1 cellular context compared by ENCODE assay signal in the genomic region with DNA sequence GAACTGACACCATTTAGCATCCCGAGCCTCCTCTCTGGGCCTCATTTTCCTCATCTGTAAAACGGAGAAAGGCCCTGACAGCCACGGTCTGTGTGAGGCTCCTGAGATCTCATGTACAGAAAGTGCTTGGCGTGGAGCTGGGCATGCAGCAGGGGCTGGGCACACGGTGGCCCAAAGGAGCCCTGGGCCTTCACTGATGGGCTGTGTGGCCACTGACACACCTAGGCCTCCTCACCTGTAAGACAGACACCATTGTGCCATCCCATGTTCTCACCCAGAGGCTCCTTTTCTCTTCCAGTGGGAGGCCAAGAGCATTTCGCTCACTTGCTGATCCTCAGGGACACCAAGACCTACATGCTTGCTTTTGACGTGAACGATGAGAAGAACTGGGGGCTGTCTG.
TF ChIP-seq lines count a peak whose summit lies in the region.

No MANE protein-coding gene starts in this region.

TF ChIP-seq in HepG2, 621 proteins besides CTCF, POLR2A, EP300 and RAD21:
- TF ChIP-seq ONECUT2 (CRISPR knock-in tag; IDR thresholded peaks at IDR 0.05) (no peak), RBFOX2 (IDR thresholded peaks at IDR 0.05; ENCODE audit: low read depth, low read length) (0 out of 2 replicates have a peak, but pooled peaks have one; percentile 36), ZNF101 (CRISPR knock-in tag; IDR thresholded peaks at IDR 0.05; ENCODE audit: borderline replicate concordance, low read depth) (no peak), FOXJ3 (CRISPR knock-in tag; IDR thresholded peaks at IDR 0.05; ENCODE audit: borderline replicate concordance) (no peak), ZC3H4 (CRISPR knock-in tag; IDR thresholded peaks at IDR 0.05; ENCODE audit: borderline replicate concordance) (0 out of 2 replicates have a peak, but pooled peaks have one; percentile 33), NBN (conservative IDR thresholded peaks at IDR 0.05) (no peak), ZBTB38 (CRISPR knock-in tag; IDR thresholded peaks at IDR 0.05) (peak; percentile 14; the same call in 1 of the 2 replicates)
- TF ChIP-seq, protein P1, sequence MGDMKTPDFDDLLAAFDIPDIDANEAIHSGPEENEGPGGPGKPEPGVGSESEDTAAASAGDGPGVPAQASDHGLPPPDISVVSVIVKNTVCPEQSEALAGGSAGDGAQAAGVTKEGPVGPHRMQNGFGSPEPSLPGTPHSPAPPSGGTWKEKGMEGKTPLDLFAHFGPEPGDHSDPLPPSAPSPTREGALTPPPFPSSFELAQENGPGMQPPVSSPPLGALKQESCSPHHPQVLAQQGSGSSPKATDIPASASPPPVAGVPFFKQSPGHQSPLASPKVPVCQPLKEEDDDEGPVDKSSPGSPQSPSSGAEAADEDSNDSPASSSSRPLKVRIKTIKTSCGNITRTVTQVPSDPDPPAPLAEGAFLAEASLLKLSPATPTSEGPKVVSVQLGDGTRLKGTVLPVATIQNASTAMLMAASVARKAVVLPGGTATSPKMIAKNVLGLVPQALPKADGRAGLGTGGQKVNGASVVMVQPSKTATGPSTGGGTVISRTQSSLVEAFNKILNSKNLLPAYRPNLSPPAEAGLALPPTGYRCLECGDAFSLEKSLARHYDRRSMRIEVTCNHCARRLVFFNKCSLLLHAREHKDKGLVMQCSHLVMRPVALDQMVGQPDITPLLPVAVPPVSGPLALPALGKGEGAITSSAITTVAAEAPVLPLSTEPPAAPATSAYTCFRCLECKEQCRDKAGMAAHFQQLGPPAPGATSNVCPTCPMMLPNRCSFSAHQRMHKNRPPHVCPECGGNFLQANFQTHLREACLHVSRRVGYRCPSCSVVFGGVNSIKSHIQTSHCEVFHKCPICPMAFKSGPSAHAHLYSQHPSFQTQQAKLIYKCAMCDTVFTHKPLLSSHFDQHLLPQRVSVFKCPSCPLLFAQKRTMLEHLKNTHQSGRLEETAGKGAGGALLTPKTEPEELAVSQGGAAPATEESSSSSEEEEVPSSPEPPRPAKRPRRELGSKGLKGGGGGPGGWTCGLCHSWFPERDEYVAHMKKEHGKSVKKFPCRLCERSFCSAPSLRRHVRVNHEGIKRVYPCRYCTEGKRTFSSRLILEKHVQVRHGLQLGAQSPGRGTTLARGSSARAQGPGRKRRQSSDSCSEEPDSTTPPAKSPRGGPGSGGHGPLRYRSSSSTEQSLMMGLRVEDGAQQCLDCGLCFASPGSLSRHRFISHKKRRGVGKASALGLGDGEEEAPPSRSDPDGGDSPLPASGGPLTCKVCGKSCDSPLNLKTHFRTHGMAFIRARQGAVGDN (CRISPR knock-in tag; IDR thresholded peaks at IDR 0.05): peak; percentile 36; the same call in 1 of the 2 replicates
- TF ChIP-seq, protein P2, sequence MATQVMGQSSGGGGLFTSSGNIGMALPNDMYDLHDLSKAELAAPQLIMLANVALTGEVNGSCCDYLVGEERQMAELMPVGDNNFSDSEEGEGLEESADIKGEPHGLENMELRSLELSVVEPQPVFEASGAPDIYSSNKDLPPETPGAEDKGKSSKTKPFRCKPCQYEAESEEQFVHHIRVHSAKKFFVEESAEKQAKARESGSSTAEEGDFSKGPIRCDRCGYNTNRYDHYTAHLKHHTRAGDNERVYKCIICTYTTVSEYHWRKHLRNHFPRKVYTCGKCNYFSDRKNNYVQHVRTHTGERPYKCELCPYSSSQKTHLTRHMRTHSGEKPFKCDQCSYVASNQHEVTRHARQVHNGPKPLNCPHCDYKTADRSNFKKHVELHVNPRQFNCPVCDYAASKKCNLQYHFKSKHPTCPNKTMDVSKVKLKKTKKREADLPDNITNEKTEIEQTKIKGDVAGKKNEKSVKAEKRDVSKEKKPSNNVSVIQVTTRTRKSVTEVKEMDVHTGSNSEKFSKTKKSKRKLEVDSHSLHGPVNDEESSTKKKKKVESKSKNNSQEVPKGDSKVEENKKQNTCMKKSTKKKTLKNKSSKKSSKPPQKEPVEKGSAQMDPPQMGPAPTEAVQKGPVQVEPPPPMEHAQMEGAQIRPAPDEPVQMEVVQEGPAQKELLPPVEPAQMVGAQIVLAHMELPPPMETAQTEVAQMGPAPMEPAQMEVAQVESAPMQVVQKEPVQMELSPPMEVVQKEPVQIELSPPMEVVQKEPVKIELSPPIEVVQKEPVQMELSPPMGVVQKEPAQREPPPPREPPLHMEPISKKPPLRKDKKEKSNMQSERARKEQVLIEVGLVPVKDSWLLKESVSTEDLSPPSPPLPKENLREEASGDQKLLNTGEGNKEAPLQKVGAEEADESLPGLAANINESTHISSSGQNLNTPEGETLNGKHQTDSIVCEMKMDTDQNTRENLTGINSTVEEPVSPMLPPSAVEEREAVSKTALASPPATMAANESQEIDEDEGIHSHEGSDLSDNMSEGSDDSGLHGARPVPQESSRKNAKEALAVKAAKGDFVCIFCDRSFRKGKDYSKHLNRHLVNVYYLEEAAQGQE (IDR thresholded peaks at IDR 0.05; ENCODE audit: borderline replicate concordance in 1 of 2, low read depth in 1 of 2, low read length in 2 of 2): no peak
- TF ChIP-seq, protein P3, sequence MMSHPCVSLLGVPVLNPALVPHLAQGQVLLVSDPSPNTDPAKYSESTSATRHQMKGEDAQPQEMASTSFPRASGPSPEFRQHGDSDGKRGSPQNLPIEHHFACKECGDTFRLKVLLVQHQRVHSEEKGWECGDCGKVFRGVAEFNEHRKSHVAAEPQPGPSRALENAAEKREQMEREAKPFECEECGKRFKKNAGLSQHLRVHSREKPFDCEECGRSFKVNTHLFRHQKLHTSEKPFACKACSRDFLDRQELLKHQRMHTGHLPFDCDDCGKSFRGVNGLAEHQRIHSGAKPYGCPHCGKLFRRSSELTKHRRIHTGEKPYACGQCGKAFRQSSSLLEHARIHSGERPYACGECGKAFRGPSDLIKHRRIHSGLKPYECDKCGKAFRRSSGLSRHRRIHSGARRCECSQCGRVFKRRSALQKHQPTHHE (CRISPR knock-in tag; IDR thresholded peaks at IDR 0.05; ENCODE audit: borderline replicate concordance): no peak
